9 cellular contexts compared by ENCODE assay signal in the genomic region with DNA sequence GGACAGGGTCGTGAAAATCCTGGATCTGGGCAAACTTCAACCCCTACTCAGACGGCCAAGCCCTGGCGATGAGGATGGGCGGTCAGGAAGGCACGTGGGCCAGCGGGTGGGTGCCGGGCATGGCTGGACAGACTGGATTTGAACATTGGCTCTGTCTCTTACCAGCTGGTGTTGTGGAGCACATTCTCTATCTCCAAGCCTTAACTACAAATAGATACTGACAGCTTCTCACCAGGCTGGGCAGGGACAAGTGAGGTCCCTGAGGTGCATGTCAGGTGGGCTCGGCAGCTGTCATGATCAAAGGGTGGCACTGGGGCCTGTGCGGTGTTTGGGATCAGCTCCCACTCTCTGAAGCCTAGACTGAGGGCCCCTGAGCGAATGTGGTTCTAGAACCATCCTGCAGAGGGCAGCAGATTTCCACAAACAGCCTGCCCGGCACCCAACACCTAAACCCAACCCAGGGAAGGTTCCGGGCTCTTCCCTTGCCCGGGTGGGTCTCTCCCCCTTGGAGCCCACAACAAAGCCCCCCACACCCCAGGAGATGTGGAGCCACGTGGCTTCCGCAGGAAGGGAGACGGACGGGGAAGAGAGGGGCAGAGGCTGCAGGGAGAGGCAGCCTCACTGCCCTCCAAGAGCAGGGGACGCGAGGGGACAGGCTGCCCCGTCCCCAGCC. TPM values are rescaled to one million over a fixed set of nuclear protein-coding genes. Genes with fewer than 3 reads are reported as not detected.
DNase-seq lines count a peak whose midpoint lies in the region; ATAC-seq, FAIRE-seq and TF ChIP-seq lines count a peak whose summit lies in the region.
"Had no signal": no experiment of that assay in that cellular context is flagged by ENCODE, and none has a peak within 500 bp of the region (broad histone marks: within the 10 kb centered on the region; RNA-seq: fewer than 3 reads in every experiment).

No MANE protein-coding gene starts in this region.

- H3K4me3 ChIP-seq in PC-9 = no peak overlapping the region
- no peak overlapping the region for H3K4me3 ChIP-seq in neuronal stem cell (ENCODE audit: low read length in 2 of 2)
- H3K4me3 ChIP-seq in suprapubic skin = no peak overlapping the region

- H4K20me1 ChIP-seq in PC-9 (ENCODE audit: insufficient read depth) = peaks cover 16% of the 10 kb centered on the region

- H3K4me1 ChIP-seq in PC-9 (replicated peaks; ENCODE audit: insufficient read depth) = no peaks in the 10 kb centered on the region
- peaks cover 2 to 14% of the 10 kb centered on the region in 2 donors for H3K4me1 ChIP-seq in neuronal stem cell (ENCODE audit: control insufficient read depth in 2 of 2, insufficient read depth in 1 of 2, low read depth in 1 of 2, low read length in 2 of 2)
- H3K4me1 ChIP-seq in suprapubic skin = peaks cover 49% of the 10 kb centered on the region

- no peak for TF ChIP-seq POLR2A in suprapubic skin (IDR thresholded peaks at IDR 0.05)

- H2AK5ac ChIP-seq in neuronal stem cell (ENCODE audit: low read depth, low read length) = peak overlapping the region; percentile 72

- TF ChIP-seq CTCF in D721Med (IDR thresholded peaks at IDR 0.05; ENCODE audit: insufficient read depth, missing control alignments) (peak; percentile 80), PC-9 (conservative IDR thresholded peaks at IDR 0.05) (peak; percentile 89), suprapubic skin (IDR thresholded peaks at IDR 0.05) (peak; percentile 54 to 80)

- H3K79me2 ChIP-seq in PC-9 (ENCODE audit: low read depth) = no peaks in the 10 kb centered on the region

- H3K9ac ChIP-seq in neuronal stem cell (ENCODE audit: low read depth, low read length, poor library complexity) = peak overlapping the region; percentile 32

- H3K4me3 Mint-ChIP-seq in activated T-helper 17 cell treated with anti-CD3 and anti-CD28 coated beads, Interleukin-2, amount 50 U/mL, for 72 hours = peak overlapping the region; percentile 11

- no peaks in the 10 kb centered on the region for H3K27me3 ChIP-seq in PC-9 (ENCODE audit: insufficient read depth, low read depth)
- H3K27me3 ChIP-seq in neuronal stem cell (ENCODE audit: control insufficient read depth in 3 of 3, insufficient read depth in 3 of 3, low read depth in 1 of 3, low read length in 3 of 3) = no peaks in the 10 kb centered on the region
- no peaks in the 10 kb centered on the region for H3K27me3 ChIP-seq in suprapubic skin

- H3K36me3 ChIP-seq in PC-9 (ENCODE audit: low read depth) = 0 out of 2 replicates have a peak, but pooled peaks cover 7% of the 10 kb centered on the region
- H3K36me3 ChIP-seq in neuronal stem cell (replicated peaks in 1 of 2; ENCODE audit: control insufficient read depth in 2 of 2, insufficient read depth in 2 of 2, low read length in 2 of 2) = peaks cover 15 to 38% of the 10 kb centered on the region in 2 donors
- H3K36me3 ChIP-seq in suprapubic skin = peaks cover 12% of the 10 kb centered on the region

- no peak overlapping the region for H3K27ac ChIP-seq in PC-9
- H3K27ac ChIP-seq in neuronal stem cell (replicated peaks; ENCODE audit: low read length) = no peak overlapping the region
- H3K27ac ChIP-seq in suprapubic skin = peak overlapping the region; percentile 87

- peak; percentile 88 for ATAC-seq in GM19455 (IDR thresholded peaks at IDR 0.05; ENCODE audit: unreplicated experiment)
- peak; percentile 76 for ATAC-seq in HG03520 (IDR thresholded peaks at IDR 0.05; ENCODE audit: unreplicated experiment)
- ATAC-seq in activated T-helper 17 cell treated with anti-CD3 and anti-CD28 coated beads, Interleukin-2, amount 50 U/mL, for 72 hours (replicated peaks) = peak; percentile 76

- H4K8ac ChIP-seq in neuronal stem cell (ENCODE audit: low read depth, low read length) = no peak overlapping the region

- peaks cover 38% of the 10 kb centered on the region for H3F3A ChIP-seq in PC-9 (ENCODE audit: insufficient read depth, low read depth)

- H3K14ac ChIP-seq in neuronal stem cell (ENCODE audit: low read length) = peak overlapping the region; percentile 75

- peak overlapping the region; percentile 84 for H2BK120ac ChIP-seq in neuronal stem cell (ENCODE audit: low read depth, low read length)

- no peaks in the 10 kb centered on the region for H3K9me2 ChIP-seq in PC-9 (ENCODE audit: insufficient read depth)

- BruUV-seq in PC-9 (replicated peaks; lab: Mats Ljungman, UMichigan) = no TSS peak

- TF ChIP-seq EP300 in suprapubic skin (IDR thresholded peaks at IDR 0.05) = no peak

- CTCF ChIA-PET in PC-9 (lab: Charles Lee) = interaction anchor here (0.6 to 2.6 kb wide), 5 partner anchors 43 to 1089 kb away, joined by 3 to 25 read pairs (median 4); no protein-coding TSS in a partner anchor

- WGBS in neuronal stem cell (ENCODE audit: extremely low coverage in 2 of 2, insufficient read length in 2 of 2, insufficient replicate concordance in 1 of 2), 2 donors = no CpG with 5 or more reads among the region's 20 CpGs
- 25% methylated on average over 14 of the region's 20 CpGs for WGBS in suprapubic skin

- peak overlapping the region; percentile 94 for H4K91ac ChIP-seq in neuronal stem cell (ENCODE audit: low read depth, low read length, poor library complexity)

- H3K23ac ChIP-seq in neuronal stem cell (ENCODE audit: low read depth, low read length, poor library complexity) = peak overlapping the region; percentile 29

- DNase-seq in D721Med (ENCODE audit: insufficient read length, low spot score) (peak; percentile 85), PC-9 (peak; percentile 61 to 68), fibroblast of the conjunctiva (ENCODE audit: low read depth) (peak; percentile 49), neuronal stem cell (ENCODE audit: low spot score) (peak; percentile 76), suprapubic skin (ENCODE audit: low spot score in 2 of 2) (peak; percentile 85 to 91)

- H3K4me2 ChIP-seq in PC-9 (no peak overlapping the region), neuronal stem cell (ENCODE audit: insufficient read depth, low read length, poor library complexity, severe bottlenecking) (no peak overlapping the region)

- intact Hi-C loops in PC-9 (cut with micrococcal nuclease; ENCODE audit: unreplicated experiment) = loop anchor here (1.0 to 10.0 kb wide), 4 partner anchors 42 to 1292 kb away; no protein-coding TSS in a partner anchor

- H3K27me3 Mint-ChIP-seq in activated T-helper 17 cell treated with anti-CD3 and anti-CD28 coated beads, Interleukin-2, amount 50 U/mL, for 72 hours = no peaks in the 10 kb centered on the region

- no peak overlapping the region for H2AFZ ChIP-seq in PC-9
- H2AFZ ChIP-seq in neuronal stem cell (ENCODE audit: low read length) = peak overlapping the region; percentile 76

- H2BK12ac ChIP-seq in neuronal stem cell (ENCODE audit: low read length) = peak overlapping the region; percentile 91

- no peak for FAIRE-seq in D721Med (lab: Jason Lieb, UNC)

- peak overlapping the region; percentile 98 for H2BK15ac ChIP-seq in neuronal stem cell (ENCODE audit: low read length)

- peak overlapping the region; percentile 97 for H3K18ac ChIP-seq in neuronal stem cell (ENCODE audit: low read length)

- POLR2A ChIA-PET in PC-9 (lab: Charles Lee; ENCODE audit: unreplicated experiment) = no interaction called here

- H3K27ac Mint-ChIP-seq in activated T-helper 17 cell treated with anti-CD3 and anti-CD28 coated beads, Interleukin-2, amount 50 U/mL, for 72 hours = peak overlapping the region; percentile 87

- H3K36me3 Mint-ChIP-seq in activated T-helper 17 cell treated with anti-CD3 and anti-CD28 coated beads, Interleukin-2, amount 50 U/mL, for 72 hours (ENCODE audit: low read depth) = peaks cover 7% of the 10 kb centered on the region

- peak overlapping the region; percentile 59 for H2BK5ac ChIP-seq in neuronal stem cell (ENCODE audit: low read length)

- H3K9me3 ChIP-seq in PC-9 (ENCODE audit: insufficient read depth, low read depth) = no peaks in the 10 kb centered on the region
- H3K9me3 ChIP-seq in neuronal stem cell (replicated peaks in 1 of 2; ENCODE audit: control insufficient read depth in 2 of 2, insufficient read depth in 1 of 2, low read depth in 1 of 2, low read length in 2 of 2) = peaks cover 0 to 3% of the 10 kb centered on the region in 2 donors
- H3K9me3 ChIP-seq in suprapubic skin = no peaks in the 10 kb centered on the region

- no peaks in the 10 kb centered on the region for H3K9me3 Mint-ChIP-seq in activated T-helper 17 cell treated with anti-CD3 and anti-CD28 coated beads, Interleukin-2, amount 50 U/mL, for 72 hours

- peaks cover 15% of the 10 kb centered on the region for H3K4me1 Mint-ChIP-seq in activated T-helper 17 cell treated with anti-CD3 and anti-CD28 coated beads, Interleukin-2, amount 50 U/mL, for 72 hours

- peak overlapping the region; percentile 94 for H3K4ac ChIP-seq in neuronal stem cell (ENCODE audit: low read length)

- H3K79me1 ChIP-seq in neuronal stem cell (ENCODE audit: low read depth, low read length) = no peaks in the 10 kb centered on the region

RNA-seq across cellular contexts. Expression of a gene that starts 58.4 kb away (rescaled TPM):
- 3.3 and 3.6 TPM in 2 replicates for total RNA-seq in PC-9 (2021)
- under 1 TPM; 0.15 to 0.26 TPM for total RNA-seq in activated T-helper 17 cell treated with anti-CD3 and anti-CD28 coated beads, Interleukin-2, amount 50 U/mL, for 72 hours
- 196 TPM for polyA plus RNA-seq in neuronal stem cell (2013, experiment 1 of 2)
- polyA plus RNA-seq in neuronal stem cell (2013, experiment 2 of 2) = 194 TPM
- 10 to 100 TPM; 11.1 to 18.7 (median 15.6) TPM for total RNA-seq in suprapubic skin
- total RNA-seq: pulmonary artery endothelial cell had no signal
